1 cellular context compared by ENCODE assay signal in the genomic region with DNA sequence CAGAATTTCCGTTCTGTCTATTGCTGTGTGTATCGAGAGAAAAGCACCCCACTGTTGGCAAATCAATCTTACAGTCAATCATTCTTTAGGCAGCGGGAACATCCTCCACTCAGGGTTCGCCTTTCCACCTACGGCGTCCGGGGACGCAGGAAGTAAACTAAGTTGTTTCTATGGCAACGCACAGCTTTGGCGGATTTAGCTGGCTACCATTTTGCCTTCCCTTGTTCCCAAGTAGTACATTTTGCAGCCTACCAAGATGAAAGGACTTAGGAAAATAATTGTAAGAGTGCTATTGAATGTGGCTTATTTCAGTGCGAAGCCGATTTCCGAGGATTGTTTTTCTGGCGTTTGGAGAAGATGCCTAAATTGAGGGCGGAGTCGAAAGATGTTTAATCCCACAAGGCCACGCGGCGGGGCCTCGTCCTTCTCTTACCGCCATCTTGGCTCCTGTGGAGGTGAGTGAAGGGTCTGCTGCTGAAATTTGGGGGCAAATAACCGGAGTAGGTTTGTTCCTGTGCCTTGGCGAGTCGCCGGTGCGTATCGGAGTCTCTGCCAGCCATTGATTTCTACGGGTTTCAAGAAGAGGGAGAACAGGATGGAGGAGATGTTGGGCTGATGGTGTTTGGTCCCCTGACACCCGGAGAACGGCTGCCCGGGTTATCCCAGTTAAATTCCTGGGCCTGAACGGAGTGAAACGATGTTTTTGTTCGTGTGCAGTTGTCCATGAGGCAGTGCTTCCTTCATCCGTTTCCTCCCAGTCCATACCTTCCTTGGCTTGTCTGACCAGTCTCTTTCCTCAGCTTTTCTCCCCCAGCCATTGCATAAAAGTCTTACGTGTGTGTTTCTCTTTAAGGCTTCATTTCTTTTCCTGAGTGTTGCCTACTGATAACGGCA.
A peak's percentile ranks its signal among the peaks of the same experiment; 100 is the strongest.
TF ChIP-seq lines count a peak whose summit lies in the region.

A gene (plus strand): TSS at position 424 of the 894 bp plus-strand sequence. CDS start 778 bp downstream, outside the sequence.

TF ChIP-seq in K562, 482 proteins besides CTCF, POLR2A, EP300 and RAD21 (continued from another document and continues in another):
- TF ChIP-seq, protein P1, sequence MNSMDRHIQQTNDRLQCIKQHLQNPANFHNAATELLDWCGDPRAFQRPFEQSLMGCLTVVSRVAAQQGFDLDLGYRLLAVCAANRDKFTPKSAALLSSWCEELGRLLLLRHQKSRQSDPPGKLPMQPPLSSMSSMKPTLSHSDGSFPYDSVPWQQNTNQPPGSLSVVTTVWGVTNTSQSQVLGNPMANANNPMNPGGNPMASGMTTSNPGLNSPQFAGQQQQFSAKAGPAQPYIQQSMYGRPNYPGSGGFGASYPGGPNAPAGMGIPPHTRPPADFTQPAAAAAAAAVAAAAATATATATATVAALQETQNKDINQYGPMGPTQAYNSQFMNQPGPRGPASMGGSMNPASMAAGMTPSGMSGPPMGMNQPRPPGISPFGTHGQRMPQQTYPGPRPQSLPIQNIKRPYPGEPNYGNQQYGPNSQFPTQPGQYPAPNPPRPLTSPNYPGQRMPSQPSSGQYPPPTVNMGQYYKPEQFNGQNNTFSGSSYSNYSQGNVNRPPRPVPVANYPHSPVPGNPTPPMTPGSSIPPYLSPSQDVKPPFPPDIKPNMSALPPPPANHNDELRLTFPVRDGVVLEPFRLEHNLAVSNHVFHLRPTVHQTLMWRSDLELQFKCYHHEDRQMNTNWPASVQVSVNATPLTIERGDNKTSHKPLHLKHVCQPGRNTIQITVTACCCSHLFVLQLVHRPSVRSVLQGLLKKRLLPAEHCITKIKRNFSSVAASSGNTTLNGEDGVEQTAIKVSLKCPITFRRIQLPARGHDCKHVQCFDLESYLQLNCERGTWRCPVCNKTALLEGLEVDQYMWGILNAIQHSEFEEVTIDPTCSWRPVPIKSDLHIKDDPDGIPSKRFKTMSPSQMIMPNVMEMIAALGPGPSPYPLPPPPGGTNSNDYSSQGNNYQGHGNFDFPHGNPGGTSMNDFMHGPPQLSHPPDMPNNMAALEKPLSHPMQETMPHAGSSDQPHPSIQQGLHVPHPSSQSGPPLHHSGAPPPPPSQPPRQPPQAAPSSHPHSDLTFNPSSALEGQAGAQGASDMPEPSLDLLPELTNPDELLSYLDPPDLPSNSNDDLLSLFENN (IDR thresholded peaks at IDR 0.05; ENCODE audit: low read depth in 2 of 2, low read length in 2 of 2) = peak in 1 of 2 experiments; percentile 72; a peak in 1 of 4 replicates
- TF ChIP-seq, protein P2, sequence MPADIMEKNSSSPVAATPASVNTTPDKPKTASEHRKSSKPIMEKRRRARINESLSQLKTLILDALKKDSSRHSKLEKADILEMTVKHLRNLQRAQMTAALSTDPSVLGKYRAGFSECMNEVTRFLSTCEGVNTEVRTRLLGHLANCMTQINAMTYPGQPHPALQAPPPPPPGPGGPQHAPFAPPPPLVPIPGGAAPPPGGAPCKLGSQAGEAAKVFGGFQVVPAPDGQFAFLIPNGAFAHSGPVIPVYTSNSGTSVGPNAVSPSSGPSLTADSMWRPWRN (IDR thresholded peaks at IDR 0.05; ENCODE audit: low read depth) = 0 out of 2 replicates have a peak, but pooled peaks have one; percentile 35
- TF ChIP-seq MAFF (IDR thresholded peaks at IDR 0.05; ENCODE audit: low read length) = peak; percentile 18; the same call in 1 of the 2 replicates
- no peak for TF ChIP-seq SETDB1 (IDR thresholded peaks at IDR 0.05; ENCODE audit: low read length)
- peak; percentile 92 for TF ChIP-seq BMI1 (IDR thresholded peaks at IDR 0.05; ENCODE audit: low read length)
- TF ChIP-seq NFIC (IDR thresholded peaks at IDR 0.05) = peak; percentile 58; the same call in 1 of the 2 replicates
- TF ChIP-seq FOXM1 (IDR thresholded peaks at IDR 0.05; ENCODE audit: low read depth) = 0 out of 2 replicates have a peak, but pooled peaks have one; percentile 41
- no peak for TF ChIP-seq FOXM1 (CRISPR knock-in tag; IDR thresholded peaks at IDR 0.05; ENCODE audit: low read depth)
- TF ChIP-seq, protein P3, sequence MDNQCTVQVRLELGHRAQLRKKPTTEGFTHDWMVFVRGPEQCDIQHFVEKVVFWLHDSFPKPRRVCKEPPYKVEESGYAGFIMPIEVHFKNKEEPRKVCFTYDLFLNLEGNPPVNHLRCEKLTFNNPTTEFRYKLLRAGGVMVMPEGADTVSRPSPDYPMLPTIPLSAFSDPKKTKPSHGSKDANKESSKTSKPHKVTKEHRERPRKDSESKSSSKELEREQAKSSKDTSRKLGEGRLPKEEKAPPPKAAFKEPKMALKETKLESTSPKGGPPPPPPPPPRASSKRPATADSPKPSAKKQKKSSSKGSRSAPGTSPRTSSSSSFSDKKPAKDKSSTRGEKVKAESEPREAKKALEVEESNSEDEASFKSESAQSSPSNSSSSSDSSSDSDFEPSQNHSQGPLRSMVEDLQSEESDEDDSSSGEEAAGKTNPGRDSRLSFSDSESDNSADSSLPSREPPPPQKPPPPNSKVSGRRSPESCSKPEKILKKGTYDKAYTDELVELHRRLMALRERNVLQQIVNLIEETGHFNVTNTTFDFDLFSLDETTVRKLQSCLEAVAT (IDR thresholded peaks at IDR 0.05) = peak; percentile 85
- 0 out of 2 replicates have a peak, but pooled peaks have one; percentile 17 for TF ChIP-seq CC2D1A (IDR thresholded peaks at IDR 0.05)
- TF ChIP-seq, protein P4, sequence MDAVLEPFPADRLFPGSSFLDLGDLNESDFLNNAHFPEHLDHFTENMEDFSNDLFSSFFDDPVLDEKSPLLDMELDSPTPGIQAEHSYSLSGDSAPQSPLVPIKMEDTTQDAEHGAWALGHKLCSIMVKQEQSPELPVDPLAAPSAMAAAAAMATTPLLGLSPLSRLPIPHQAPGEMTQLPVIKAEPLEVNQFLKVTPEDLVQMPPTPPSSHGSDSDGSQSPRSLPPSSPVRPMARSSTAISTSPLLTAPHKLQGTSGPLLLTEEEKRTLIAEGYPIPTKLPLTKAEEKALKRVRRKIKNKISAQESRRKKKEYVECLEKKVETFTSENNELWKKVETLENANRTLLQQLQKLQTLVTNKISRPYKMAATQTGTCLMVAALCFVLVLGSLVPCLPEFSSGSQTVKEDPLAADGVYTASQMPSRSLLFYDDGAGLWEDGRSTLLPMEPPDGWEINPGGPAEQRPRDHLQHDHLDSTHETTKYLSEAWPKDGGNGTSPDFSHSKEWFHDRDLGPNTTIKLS (IDR thresholded peaks at IDR 0.05; ENCODE audit: borderline replicate concordance, low read depth) = peak; percentile 68; the same call in 1 of the 2 replicates
- TF ChIP-seq ZNF224 (CRISPR knock-in tag; IDR thresholded peaks at IDR 0.05) = no peak
- TF ChIP-seq, protein P5, sequence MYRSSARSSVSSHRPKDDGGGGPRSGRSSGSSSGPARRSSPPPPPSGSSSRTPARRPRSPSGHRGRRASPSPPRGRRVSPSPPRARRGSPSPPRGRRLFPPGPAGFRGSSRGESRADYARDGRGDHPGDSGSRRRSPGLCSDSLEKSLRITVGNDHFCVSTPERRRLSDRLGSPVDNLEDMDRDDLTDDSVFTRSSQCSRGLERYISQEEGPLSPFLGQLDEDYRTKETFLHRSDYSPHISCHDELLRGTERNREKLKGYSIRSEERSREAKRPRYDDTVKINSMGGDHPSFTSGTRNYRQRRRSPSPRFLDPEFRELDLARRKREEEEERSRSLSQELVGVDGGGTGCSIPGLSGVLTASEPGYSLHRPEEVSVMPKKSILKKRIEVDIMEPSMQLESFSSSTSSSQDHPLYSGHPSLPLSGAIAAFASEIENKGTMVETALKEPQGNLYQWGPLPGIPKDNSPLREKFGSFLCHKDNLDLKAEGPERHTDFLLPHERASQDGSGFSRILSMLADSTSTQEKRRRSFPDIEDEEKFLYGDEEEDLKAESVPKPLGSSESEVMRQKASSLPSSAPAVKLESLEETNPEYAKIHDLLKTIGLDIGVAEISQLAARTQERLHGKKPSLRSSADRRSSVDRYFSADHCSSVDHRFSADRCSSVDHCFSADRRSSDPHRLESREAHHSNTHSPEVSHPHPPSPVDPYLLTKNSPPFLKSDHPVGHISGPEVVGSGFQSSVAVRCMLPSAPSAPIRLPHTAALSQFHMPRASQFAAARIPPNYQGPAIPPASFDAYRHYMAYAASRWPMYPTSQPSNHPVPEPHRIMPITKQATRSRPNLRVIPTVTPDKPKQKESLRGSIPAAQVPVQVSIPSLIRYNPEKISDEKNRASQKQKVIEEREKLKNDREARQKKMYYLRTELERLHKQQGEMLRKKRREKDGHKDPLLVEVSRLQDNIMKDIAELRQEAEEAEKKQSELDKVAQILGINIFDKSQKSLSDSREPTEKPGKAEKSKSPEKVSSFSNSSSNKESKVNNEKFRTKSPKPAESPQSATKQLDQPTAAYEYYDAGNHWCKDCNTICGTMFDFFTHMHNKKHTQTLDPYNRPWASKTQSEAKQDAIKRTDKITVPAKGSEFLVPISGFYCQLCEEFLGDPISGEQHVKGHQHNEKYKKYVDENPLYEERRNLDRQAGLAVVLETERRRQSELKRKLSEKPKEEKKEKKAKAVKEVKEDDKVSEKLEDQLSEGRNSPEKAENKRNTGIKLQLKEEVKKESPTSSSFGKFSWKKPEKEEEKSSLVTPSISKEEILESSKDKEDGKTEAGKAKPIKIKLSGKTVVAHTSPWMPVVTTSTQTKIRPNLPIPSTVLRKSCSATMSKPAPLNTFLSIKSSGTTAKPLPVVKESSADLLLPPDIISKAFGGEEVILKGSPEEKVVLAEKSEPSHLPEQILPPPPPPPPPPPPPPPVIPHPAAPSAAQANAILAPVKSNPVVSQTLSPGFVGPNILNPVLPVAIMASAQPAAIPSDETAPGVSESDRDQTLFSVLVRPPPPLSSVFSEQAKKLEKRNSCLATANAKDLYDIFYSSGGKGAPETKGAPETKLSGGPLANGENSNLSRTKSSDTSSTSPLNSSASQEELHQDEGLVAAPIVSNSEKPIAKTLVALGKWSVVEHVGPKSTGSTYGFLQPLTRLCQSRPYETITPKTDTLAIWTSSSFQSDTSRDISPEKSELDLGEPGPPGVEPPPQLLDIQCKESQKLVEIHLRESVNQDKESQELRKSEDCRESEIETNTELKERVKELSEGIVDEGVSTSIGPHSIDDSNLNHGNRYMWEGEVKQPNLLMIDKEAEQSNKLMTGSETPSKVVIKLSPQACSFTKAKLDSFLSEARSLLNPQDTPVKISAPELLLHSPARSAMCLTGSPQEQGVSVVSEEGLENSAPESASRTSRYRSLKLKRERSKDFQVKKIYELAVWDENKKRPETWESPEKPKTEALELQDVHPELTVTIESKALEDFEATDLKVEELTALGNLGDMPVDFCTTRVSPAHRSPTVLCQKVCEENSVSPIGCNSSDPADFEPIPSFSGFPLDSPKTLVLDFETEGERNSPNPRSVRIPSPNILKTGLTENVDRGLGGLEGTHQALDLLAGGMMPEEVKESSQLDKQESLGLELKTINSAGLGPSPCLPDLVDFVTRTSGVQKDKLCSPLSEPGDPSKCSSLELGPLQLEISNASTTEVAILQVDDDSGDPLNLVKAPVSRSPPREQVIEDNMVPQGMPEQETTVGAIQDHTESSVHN (IDR thresholded peaks at IDR 0.05; ENCODE audit: borderline replicate concordance in 1 of 2, low read depth in 1 of 2) = peak in 1 of 2 experiments; percentile 95; a peak in 2 of 4 replicates
- TF ChIP-seq JUN (IDR thresholded peaks at IDR 0.05; ENCODE audit: borderline replicate concordance, low read depth, low read length) = peak; percentile 45; the same call in 1 of the 2 replicates
- no peak for TF ChIP-seq JUN (CRISPR knock-in tag; IDR thresholded peaks at IDR 0.05; ENCODE audit: borderline replicate concordance)
- TF ChIP-seq, protein P6, sequence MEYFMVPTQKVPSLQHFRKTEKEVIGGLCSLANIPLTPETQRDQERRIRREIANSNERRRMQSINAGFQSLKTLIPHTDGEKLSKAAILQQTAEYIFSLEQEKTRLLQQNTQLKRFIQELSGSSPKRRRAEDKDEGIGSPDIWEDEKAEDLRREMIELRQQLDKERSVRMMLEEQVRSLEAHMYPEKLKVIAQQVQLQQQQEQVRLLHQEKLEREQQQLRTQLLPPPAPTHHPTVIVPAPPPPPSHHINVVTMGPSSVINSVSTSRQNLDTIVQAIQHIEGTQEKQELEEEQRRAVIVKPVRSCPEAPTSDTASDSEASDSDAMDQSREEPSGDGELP (CRISPR knock-in tag; IDR thresholded peaks at IDR 0.05; ENCODE audit: borderline replicate concordance) = peak; percentile 55
- no peak for TF ChIP-seq CBX8 (IDR thresholded peaks at IDR 0.05; ENCODE audit: borderline replicate concordance, extremely low read depth, low read depth, low read length, poor library complexity, severe bottlenecking)
- TF ChIP-seq, protein P7, sequence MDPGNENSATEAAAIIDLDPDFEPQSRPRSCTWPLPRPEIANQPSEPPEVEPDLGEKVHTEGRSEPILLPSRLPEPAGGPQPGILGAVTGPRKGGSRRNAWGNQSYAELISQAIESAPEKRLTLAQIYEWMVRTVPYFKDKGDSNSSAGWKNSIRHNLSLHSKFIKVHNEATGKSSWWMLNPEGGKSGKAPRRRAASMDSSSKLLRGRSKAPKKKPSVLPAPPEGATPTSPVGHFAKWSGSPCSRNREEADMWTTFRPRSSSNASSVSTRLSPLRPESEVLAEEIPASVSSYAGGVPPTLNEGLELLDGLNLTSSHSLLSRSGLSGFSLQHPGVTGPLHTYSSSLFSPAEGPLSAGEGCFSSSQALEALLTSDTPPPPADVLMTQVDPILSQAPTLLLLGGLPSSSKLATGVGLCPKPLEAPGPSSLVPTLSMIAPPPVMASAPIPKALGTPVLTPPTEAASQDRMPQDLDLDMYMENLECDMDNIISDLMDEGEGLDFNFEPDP (CRISPR knock-in tag; IDR thresholded peaks at IDR 0.05) = 0 out of 2 replicates have a peak, but pooled peaks have one; percentile 28
- peak in 1 of 2 experiments; percentile 98 for TF ChIP-seq NCOA2 (IDR thresholded peaks at IDR 0.05; ENCODE audit: partially characterized antibody in 2 of 2)
- TF ChIP-seq ZNF263 (CRISPR knock-in tag; IDR thresholded peaks at IDR 0.05; ENCODE audit: borderline replicate concordance) = no peak; the same call in 1 of the 2 replicates
- TF ChIP-seq HLTF (IDR thresholded peaks at IDR 0.05) = 0 out of 2 replicates have a peak, but pooled peaks have one; percentile 25
- TF ChIP-seq NCOA1 (IDR thresholded peaks at IDR 0.05; ENCODE audit: low read depth) = peak; percentile 53; the same call in 1 of the 2 replicates
- TF ChIP-seq, protein P8, sequence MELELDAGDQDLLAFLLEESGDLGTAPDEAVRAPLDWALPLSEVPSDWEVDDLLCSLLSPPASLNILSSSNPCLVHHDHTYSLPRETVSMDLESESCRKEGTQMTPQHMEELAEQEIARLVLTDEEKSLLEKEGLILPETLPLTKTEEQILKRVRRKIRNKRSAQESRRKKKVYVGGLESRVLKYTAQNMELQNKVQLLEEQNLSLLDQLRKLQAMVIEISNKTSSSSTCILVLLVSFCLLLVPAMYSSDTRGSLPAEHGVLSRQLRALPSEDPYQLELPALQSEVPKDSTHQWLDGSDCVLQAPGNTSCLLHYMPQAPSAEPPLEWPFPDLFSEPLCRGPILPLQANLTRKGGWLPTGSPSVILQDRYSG (tag; conservative IDR thresholded peaks at IDR 0.05; ENCODE audit: low read depth) = no peak; the same call in 1 of the 2 replicates
- peak; percentile 82 for TF ChIP-seq ELF1 (tag; IDR thresholded peaks at IDR 0.05)
- peak; percentile 50 for TF ChIP-seq NCOR1 (IDR thresholded peaks at IDR 0.05)
